In genomic region chr11:66222358-66223149, GRCh38 we compare ENCODE assay signal across 1 cellular context.
TF ChIP-seq lines count a peak whose summit lies in the region.

No MANE protein-coding gene starts in this region.

TF ChIP-seq in HepG2, 621 proteins besides CTCF, POLR2A, EP300 and RAD21 (continued from another document):
- no peak for TF ChIP-seq IRF1 (CRISPR knock-in tag; IDR thresholded peaks at IDR 0.05; ENCODE audit: low read depth)
- TF ChIP-seq ZNF296 (CRISPR knock-in tag; conservative IDR thresholded peaks at IDR 0.05) = no peak
- TF ChIP-seq GTF2F1 (IDR thresholded peaks at IDR 0.05; ENCODE audit: low read length) = no peak
- TF ChIP-seq ZBTB37 (CRISPR knock-in tag; IDR thresholded peaks at IDR 0.05) = no peak
- TF ChIP-seq ZNF646 (CRISPR knock-in tag; IDR thresholded peaks at IDR 0.05) = no peak
- peak; percentile 61; the same call in 1 of the 2 replicates for TF ChIP-seq RXRB (CRISPR knock-in tag; IDR thresholded peaks at IDR 0.05; ENCODE audit: borderline replicate concordance)
- TF ChIP-seq ZNF619 (CRISPR knock-in tag; IDR thresholded peaks at IDR 0.05) = no peak
- TF ChIP-seq ZBTB25 (CRISPR knock-in tag; IDR thresholded peaks at IDR 0.05) = no peak
- no peak for TF ChIP-seq DMTF1 (CRISPR knock-in tag; IDR thresholded peaks at IDR 0.05)
- TF ChIP-seq SP2 (CRISPR knock-in tag; IDR thresholded peaks at IDR 0.05) = no peak
- TF ChIP-seq ZNF776 (CRISPR knock-in tag; IDR thresholded peaks at IDR 0.05) = no peak
- no peak for TF ChIP-seq DMAP1 (CRISPR knock-in tag; IDR thresholded peaks at IDR 0.05)
- no peak for TF ChIP-seq FOXC1 (CRISPR knock-in tag; IDR thresholded peaks at IDR 0.05; ENCODE audit: borderline replicate concordance)
- no peak for TF ChIP-seq ZNF281 (CRISPR knock-in tag; IDR thresholded peaks at IDR 0.05; ENCODE audit: borderline replicate concordance)
- no peak for TF ChIP-seq PBX3 (CRISPR knock-in tag; IDR thresholded peaks at IDR 0.05; ENCODE audit: borderline replicate concordance)
- no peak for TF ChIP-seq SIX1 (CRISPR knock-in tag; IDR thresholded peaks at IDR 0.05; ENCODE audit: borderline replicate concordance)
- TF ChIP-seq CREB1 (IDR thresholded peaks at IDR 0.05) = no peak
- TF ChIP-seq CREB1 (CRISPR knock-in tag; IDR thresholded peaks at IDR 0.05) = no peak
- TF ChIP-seq HDAC1 (CRISPR knock-in tag; IDR thresholded peaks at IDR 0.05) = peak; percentile 48; the same call in 1 of the 2 replicates
